Comparison of ENCODE assay signal across 10 cellular contexts in the genomic region with DNA sequence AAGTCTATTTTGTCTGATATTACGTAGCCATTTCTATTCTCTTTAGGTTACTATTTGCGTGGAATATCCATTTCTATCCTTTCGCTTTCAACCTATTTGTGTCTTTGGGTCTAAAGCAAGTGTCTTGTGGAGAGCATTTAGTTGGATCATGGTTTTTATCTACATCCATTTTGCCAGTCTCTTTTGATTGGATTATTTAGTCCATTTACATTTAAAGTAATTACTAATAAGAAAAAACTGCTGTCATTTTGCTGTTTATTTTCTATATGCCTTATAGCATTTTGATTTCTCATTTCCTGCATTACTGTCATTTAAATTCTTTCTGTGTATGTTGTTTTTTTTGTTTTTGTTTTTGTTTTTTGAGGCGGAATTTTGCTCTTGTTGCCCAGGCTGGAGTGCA.
"Had no signal": no experiment of that assay in that cellular context is flagged by ENCODE, and none has a peak within 500 bp of the region (broad histone marks: within the 10 kb centered on the region; RNA-seq: fewer than 3 reads in every experiment).

No MANE protein-coding gene starts in this region.

- H3K27ac Mint-ChIP-seq: GM23338, H9, HFFc6 had no signal

- H3K4me3 ChIP-seq: GM23248, GM23338, HAP-1 had no signal

- H3K4me1 ChIP-seq: HAP-1 had no signal

- H3K9ac ChIP-seq: GM23248 had no signal

- H3K4me2 ChIP-seq: GM23338 had no signal

- H3K4me1 Mint-ChIP-seq: GM23338, H9 had no signal

- ATAC-seq: GM23338, HCT116 had no signal

- FAIRE-seq: H1 had no signal

- H3K36me3 ChIP-seq: HAP-1 had no signal

- H3K9me3 ChIP-seq: HAP-1 had no signal

- H3K27ac ChIP-seq: GM23248 had no signal

- H3K4me3 Mint-ChIP-seq: GM23338, H9, HFFc6 had no signal

- DNase-seq: GM23248, GOT3, H7, H9, HCEC 1CT, HFFc6 had no signal

- H3K9me3 Mint-ChIP-seq: GM23338, H9, HFFc6 had no signal

- H2AFZ ChIP-seq: GM23248, GM23338 had no signal
